12 cellular contexts compared by ENCODE assay signal in genomic region chr18:58234359-58234741, GRCh38.
"Had no signal": no experiment of that assay in that cellular context is flagged by ENCODE, and none has a peak within 500 bp of the region (broad histone marks: within the 10 kb centered on the region; RNA-seq: fewer than 3 reads in every experiment).

No MANE protein-coding gene starts in this region.

- DNase-seq: activated CD4-positive, alpha-beta T cell treated with anti-CD3 and anti-CD28 coated beads, Interleukin-2, amount 50 U/mL, for 4 hours; activated CD4-positive, CD25-positive, alpha-beta regulatory T cell treated with anti-CD3 and anti-CD28 coated beads, Interleukin-2, amount 50 U/mL, for 72 hours; activated effector memory CD4-positive, alpha-beta T cell treated with Interleukin-2 at 50 U/mL for 16 hours; activated T-cell treated with anti-CD3 and anti-CD28 coated beads, Interleukin-2, amount 50 U/mL, for 1 hour; amygdala; foreskin melanocyte; kidney glomerular epithelial cell; naive B cell; T-helper 2 cell had no signal

- H3K27me3 ChIP-seq: pancreas had no signal

- H3K9me3 ChIP-seq: pancreas had no signal

- H3K4me3 ChIP-seq: pancreas, smooth muscle cell had no signal

- ATAC-seq: stimulated activated effector memory CD8-positive, alpha-beta T cell treated with anti-CD3 and anti-CD28 coated beads, Interleukin-12 subunit alpha, Interleukin-12 subunit beta, amount 100 ng/mL, for 72 hours had no signal
